In the genomic region with DNA sequence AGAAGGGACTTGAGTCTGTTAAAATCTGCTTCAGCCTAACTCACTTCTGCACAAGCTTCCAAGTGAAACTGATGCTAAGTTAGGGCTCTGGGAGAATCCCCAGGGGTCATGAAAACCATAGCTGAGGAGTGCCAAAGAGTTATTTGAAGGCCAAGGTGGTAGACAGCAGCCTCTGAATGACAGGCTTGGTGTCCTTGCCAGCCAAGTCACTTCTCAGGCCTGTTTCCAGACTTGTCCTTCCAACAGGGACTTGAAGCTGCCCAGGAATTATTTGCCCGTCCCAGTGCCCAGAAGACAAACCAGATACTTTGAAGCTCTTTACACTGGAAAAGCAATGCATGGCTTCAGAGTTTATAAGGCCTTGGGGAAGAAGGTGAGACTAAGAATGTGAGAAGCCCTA, we compare ENCODE assay signal across 28 cellular contexts.
"Had no signal": no experiment of that assay in that cellular context is flagged by ENCODE, and none has a peak within 500 bp of the region (broad histone marks: within the 10 kb centered on the region; RNA-seq: fewer than 3 reads in every experiment).

No MANE protein-coding gene starts in this region.

- H3K27ac ChIP-seq: ascending aorta, cardiac muscle cell, VCaP had no signal

- H3K4me3 ChIP-seq: ascending aorta, cardiac muscle cell had no signal

- H3K9me3 ChIP-seq: ascending aorta had no signal

- H3K36me3 ChIP-seq: ascending aorta, cardiac muscle cell had no signal

- H3K4me1 ChIP-seq: ascending aorta had no signal

- H3K27me3 ChIP-seq: ascending aorta, cardiac muscle cell had no signal

- DNase-seq: activated B cell treated with CpG ODN at 0.5 μM for 24 hours; activated CD4-positive, alpha-beta memory T cell treated with anti-CD3 and anti-CD28 coated beads for 36 hours; activated CD4-positive, alpha-beta T cell treated with anti-CD3 and anti-CD28 coated beads for 4 hours; activated CD4-positive, alpha-beta T cell treated with anti-CD3 and anti-CD28 coated beads, Interleukin-2, amount 10 ng/mL, durations not matched to agents 24 days and 14 days; activated CD4-positive, alpha-beta T cell treated with anti-CD3 and anti-CD28 coated beads, Interleukin-2, amount 50 U/mL, for 1 hour; activated CD4-positive, alpha-beta T cell treated with anti-CD3 and anti-CD28 coated beads, Interleukin-2, amount 50 U/mL, for 4 hours; activated CD4-positive, CD25-positive, alpha-beta regulatory T cell treated with anti-CD3 and anti-CD28 coated beads, Interleukin-2, amount 50 U/mL, for 72 hours; activated CD8-positive, alpha-beta memory T cell treated with anti-CD3 and anti-CD28 coated beads, Interleukin-2, amount 50 U/mL, for 4 hours; activated CD8-positive, alpha-beta T cell treated with anti-CD3 and anti-CD28 coated beads for 36 hours; activated effector memory CD4-positive, alpha-beta T cell treated with Interleukin-2 at 50 U/mL for 16 hours; activated gamma-delta T cell; activated naive CD4-positive, alpha-beta T cell treated with anti-CD3 and anti-CD28 coated beads, Interleukin-2, amount 10 ng/mL, durations not matched to agents 7 days and 5 days; activated naive CD4-positive, alpha-beta T cell treated with Interleukin-2 at 50 U/mL for 16 hours; activated naive CD8-positive, alpha-beta T cell treated with anti-CD3 and anti-CD28 coated beads, Interleukin-2, amount 10 ng/mL, durations not matched to agents 7 days and 5 days; activated naive CD8-positive, alpha-beta T cell treated with anti-CD3 and anti-CD28 coated beads, Interleukin-2, amount 50 U/mL, for 24 hours; activated T-cell treated with anti-CD3 and anti-CD28 coated beads for 4 hours; activated T-cell treated with anti-CD3 and anti-CD28 coated beads, Interleukin-2, amount 50 U/mL, for 1 hour; activated T-cell treated with anti-CD3 and anti-CD28 coated beads, Interleukin-2, amount 50 U/mL, for 48 hours; amygdala; anterior cingulate cortex; caudate nucleus; cerebellar nuclear complex; T-helper 1 cell; T-helper 2 cell; T-helper 9 cell had no signal
